ENCODE assay signal across 17 cellular contexts in the genomic region with DNA sequence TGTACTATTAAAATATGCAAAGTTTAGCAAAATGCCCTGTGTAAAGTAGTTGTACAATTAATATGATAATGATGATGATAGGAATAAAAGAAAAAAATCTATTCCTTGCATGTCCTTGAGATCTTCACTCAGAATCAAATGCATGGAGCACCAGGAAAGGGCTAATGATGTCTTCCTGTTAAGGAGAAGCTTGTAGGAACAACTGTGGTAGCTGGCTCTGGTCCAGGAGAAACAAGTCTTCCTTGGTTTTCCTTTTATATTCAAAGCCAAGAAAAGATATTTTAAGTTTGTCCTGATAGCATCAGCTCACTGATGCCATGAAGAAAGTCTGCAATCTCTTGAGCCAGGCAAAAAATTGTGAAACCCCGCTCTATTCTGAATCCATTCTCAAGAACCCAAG.
A peak's percentile ranks its signal among the peaks of the same experiment; 100 is the strongest.
DNase-seq lines count a peak whose midpoint lies in the region; ATAC-seq, FAIRE-seq and TF ChIP-seq lines count a peak whose summit lies in the region.
"Had no signal": no experiment of that assay in that cellular context is flagged by ENCODE, and none has a peak within 500 bp of the region (broad histone marks: within the 10 kb centered on the region; RNA-seq: fewer than 3 reads in every experiment).

No MANE protein-coding gene starts in this region.

- TF ChIP-seq CTCF in astrocyte of the cerebellum (IDR thresholded peaks at IDR 0.05; ENCODE audit: low read depth, low read length, missing control alignments) = no peak
- TF ChIP-seq CTCF in fibroblast of mammary gland (conservative IDR thresholded peaks at IDR 0.05; ENCODE audit: control insufficient read depth, insufficient read depth, low read depth, low read length) = no peak

- in situ Hi-C loops in astrocyte of the cerebellum (cut with HindIII; ENCODE audit: low sequenced_read_pairs) = no loop called here

- H3K4me3 ChIP-seq in astrocyte of the cerebellum (ENCODE audit: low read depth, low read length) (no peak overlapping the region), fibroblast of mammary gland (ENCODE audit: control insufficient read depth, low read depth, low read length) (no peak overlapping the region)
- H3K4me3 ChIP-seq: BLaER1 had no signal

- no peak for FAIRE-seq in GM12892 (lab: Jason Lieb, UNC)
- FAIRE-seq: H1 had no signal

- ATAC-seq in HG02938 (IDR thresholded peaks at IDR 0.05; ENCODE audit: unreplicated experiment) = no peak

- DNase-seq in LHCN-M2 (ENCODE audit: low read depth) (peak; percentile 50), astrocyte of the cerebellum (ENCODE audit: low read depth) (peak; percentile 74), fibroblast of mammary gland (ENCODE audit: low read depth) (peak; percentile 22), renal cortical epithelial cell (ENCODE audit: low read depth) (peak; percentile 21), GM12892 (ENCODE audit: insufficient read length) (no peak), putamen (ENCODE audit: low spot score) (no peak)
- no peak for DNase-seq in stimulated activated CD4-positive, alpha-beta T cell treated with anti-CD3 and anti-CD28 coated beads, Interleukin-2, amount 100 ng/mL, for 48 hours
- DNase-seq: HFFc6, KG1, MM.1S, NCI-H1105 treated with DMSO at 0.1 percent for 48 hours, NCI-H187, NCI-H2171, NCI-H510A had no signal

- no peak for TF ChIP-seq POLR2A in GM12892 (IDR thresholded peaks at IDR 0.05; ENCODE audit: low read depth, low read length)

Comparison
In these comparisons a context has a peak if more than half of its experiments do, and no peak if none do; other contexts are left out.
1. DNase-seq: peak in LHCN-M2 (single experiment), astrocyte of the cerebellum (single experiment), fibroblast of mammary gland (single experiment) and renal cortical epithelial cell (single experiment); none in GM12892 (single experiment), stimulated activated CD4-positive, alpha-beta T cell treated with anti-CD3 and anti-CD28 coated beads, Interleukin-2, amount 100 ng/mL, for 48 hours (0 of 2) and putamen (single experiment).